ENCODE assay signal across 1 cellular context in the genomic region with DNA sequence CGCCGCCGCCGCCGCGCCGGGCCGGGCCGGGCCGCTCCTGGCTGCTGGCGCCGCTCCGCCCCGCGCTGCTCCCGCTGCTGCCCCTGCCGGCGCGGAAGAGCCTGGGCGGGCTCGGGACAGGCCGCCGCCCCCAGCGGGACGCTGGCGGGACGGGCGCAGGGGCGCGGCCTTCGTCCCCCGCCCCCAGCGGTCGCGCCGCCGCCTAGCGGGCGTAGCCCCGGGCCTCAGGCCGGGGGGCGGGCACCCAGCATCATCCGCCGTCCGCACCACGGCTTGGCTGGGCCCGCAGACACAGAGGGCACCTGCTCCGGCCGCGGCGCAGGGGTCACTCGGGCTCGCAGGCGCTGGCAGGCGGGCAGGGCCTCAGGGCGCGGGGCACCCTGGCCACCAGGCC.
A peak's percentile ranks its signal among the peaks of the same experiment; 100 is the strongest.
TF ChIP-seq lines count a peak whose summit lies in the region.

A gene (minus strand): TSS at position 107 of the 394 bp plus-strand sequence. CDS start 218 bp downstream, outside the sequence.

TF ChIP-seq in HepG2, 621 proteins besides CTCF, POLR2A, EP300 and RAD21 (continued from another document and continues in another):
- TF ChIP-seq, protein P1, sequence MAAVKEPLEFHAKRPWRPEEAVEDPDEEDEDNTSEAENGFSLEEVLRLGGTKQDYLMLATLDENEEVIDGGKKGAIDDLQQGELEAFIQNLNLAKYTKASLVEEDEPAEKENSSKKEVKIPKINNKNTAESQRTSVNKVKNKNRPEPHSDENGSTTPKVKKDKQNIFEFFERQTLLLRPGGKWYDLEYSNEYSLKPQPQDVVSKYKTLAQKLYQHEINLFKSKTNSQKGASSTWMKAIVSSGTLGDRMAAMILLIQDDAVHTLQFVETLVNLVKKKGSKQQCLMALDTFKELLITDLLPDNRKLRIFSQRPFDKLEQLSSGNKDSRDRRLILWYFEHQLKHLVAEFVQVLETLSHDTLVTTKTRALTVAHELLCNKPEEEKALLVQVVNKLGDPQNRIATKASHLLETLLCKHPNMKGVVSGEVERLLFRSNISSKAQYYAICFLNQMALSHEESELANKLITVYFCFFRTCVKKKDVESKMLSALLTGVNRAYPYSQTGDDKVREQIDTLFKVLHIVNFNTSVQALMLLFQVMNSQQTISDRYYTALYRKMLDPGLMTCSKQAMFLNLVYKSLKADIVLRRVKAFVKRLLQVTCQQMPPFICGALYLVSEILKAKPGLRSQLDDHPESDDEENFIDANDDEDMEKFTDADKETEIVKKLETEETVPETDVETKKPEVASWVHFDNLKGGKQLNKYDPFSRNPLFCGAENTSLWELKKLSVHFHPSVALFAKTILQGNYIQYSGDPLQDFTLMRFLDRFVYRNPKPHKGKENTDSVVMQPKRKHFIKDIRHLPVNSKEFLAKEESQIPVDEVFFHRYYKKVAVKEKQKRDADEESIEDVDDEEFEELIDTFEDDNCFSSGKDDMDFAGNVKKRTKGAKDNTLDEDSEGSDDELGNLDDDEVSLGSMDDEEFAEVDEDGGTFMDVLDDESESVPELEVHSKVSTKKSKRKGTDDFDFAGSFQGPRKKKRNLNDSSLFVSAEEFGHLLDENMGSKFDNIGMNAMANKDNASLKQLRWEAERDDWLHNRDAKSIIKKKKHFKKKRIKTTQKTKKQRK (IDR thresholded peaks at IDR 0.05; ENCODE audit: low read length), result no peak
- TF ChIP-seq ZNF816 (CRISPR knock-in tag; IDR thresholded peaks at IDR 0.05; ENCODE audit: borderline replicate concordance) (no peak), ZMYM2 (CRISPR knock-in tag; IDR thresholded peaks at IDR 0.05) (no peak), NFIB (CRISPR knock-in tag; IDR thresholded peaks at IDR 0.05; ENCODE audit: borderline replicate concordance) (no peak), ZNF468 (CRISPR knock-in tag; IDR thresholded peaks at IDR 0.05) (no peak), RXRA (CRISPR knock-in tag; IDR thresholded peaks at IDR 0.05) (no peak), ZNF607 (CRISPR knock-in tag; IDR thresholded peaks at IDR 0.05; ENCODE audit: borderline replicate concordance) (no peak), ZNF737 (CRISPR knock-in tag; IDR thresholded peaks at IDR 0.05; ENCODE audit: borderline replicate concordance) (no peak), ZMYM4 (CRISPR knock-in tag; IDR thresholded peaks at IDR 0.05) (peak; percentile 43), RFXANK (CRISPR knock-in tag; IDR thresholded peaks at IDR 0.05) (no peak), ZNF75D (CRISPR knock-in tag; IDR thresholded peaks at IDR 0.05; ENCODE audit: borderline replicate concordance) (no peak), ZNF550 (CRISPR knock-in tag; IDR thresholded peaks at IDR 0.05; ENCODE audit: borderline replicate concordance) (no peak), GPN1 (CRISPR knock-in tag; IDR thresholded peaks at IDR 0.05; ENCODE audit: borderline replicate concordance) (no peak), FOSL2 (CRISPR knock-in tag; IDR thresholded peaks at IDR 0.05) (no peak), ZNF34 (CRISPR knock-in tag; IDR thresholded peaks at IDR 0.05; ENCODE audit: borderline replicate concordance) (no peak), SMYD3 (CRISPR knock-in tag; IDR thresholded peaks at IDR 0.05) (no peak), HMG20B (CRISPR knock-in tag; conservative IDR thresholded peaks at IDR 0.05) (no peak), ZNF33B (CRISPR knock-in tag; IDR thresholded peaks at IDR 0.05) (no peak), ZNF543 (CRISPR knock-in tag; IDR thresholded peaks at IDR 0.05) (no peak), ARNT (IDR thresholded peaks at IDR 0.05) (no peak), MAFK (conservative IDR thresholded peaks at IDR 0.05 in 1 of 2, IDR thresholded peaks at IDR 0.05 in 1 of 2; ENCODE audit: low read length in 2 of 2) (no peak), CC2D1A (CRISPR knock-in tag; IDR thresholded peaks at IDR 0.05) (no peak), ELF4 (CRISPR knock-in tag; IDR thresholded peaks at IDR 0.05; ENCODE audit: borderline replicate concordance) (no peak), YY1 (IDR thresholded peaks at IDR 0.05; ENCODE audit: insufficient read depth, insufficient replicate concordance, low read depth, low read length) (peak; percentile 47), TAF1 (CRISPR knock-in tag; IDR thresholded peaks at IDR 0.05) (no peak; the same call in 1 of the 2 replicates), ZNF180 (CRISPR knock-in tag; IDR thresholded peaks at IDR 0.05; ENCODE audit: borderline replicate concordance, low read depth) (no peak), ZNF160 (CRISPR knock-in tag; IDR thresholded peaks at IDR 0.05) (no peak), ZNF678 (CRISPR knock-in tag; IDR thresholded peaks at IDR 0.05) (no peak; the same call in 1 of the 2 replicates), CHD2 (IDR thresholded peaks at IDR 0.05; ENCODE audit: low read depth, low read length) (no peak), SAFB2 (CRISPR knock-in tag; IDR thresholded peaks at IDR 0.05; ENCODE audit: borderline replicate concordance, low read depth) (no peak), FOSL1 (CRISPR knock-in tag; IDR thresholded peaks at IDR 0.05; ENCODE audit: borderline replicate concordance) (no peak), JUN (CRISPR knock-in tag; IDR thresholded peaks at IDR 0.05) (no peak), ZFP1 (CRISPR knock-in tag; IDR thresholded peaks at IDR 0.05) (no peak), ZFY (CRISPR knock-in tag; IDR thresholded peaks at IDR 0.05) (peak; percentile 60), JARID2 (CRISPR knock-in tag; IDR thresholded peaks at IDR 0.05; ENCODE audit: insufficient replicate concordance) (no peak), HOXD1 (CRISPR knock-in tag; IDR thresholded peaks at IDR 0.05) (no peak), ZNF672 (CRISPR knock-in tag; IDR thresholded peaks at IDR 0.05) (no peak), SOX13 (IDR thresholded peaks at IDR 0.05) (no peak), SOX13 (CRISPR knock-in tag; conservative IDR thresholded peaks at IDR 0.05 in 1 of 2, IDR thresholded peaks at IDR 0.05 in 1 of 2) (no peak), SP1 (IDR thresholded peaks at IDR 0.05) (no peak), SP1 (CRISPR knock-in tag; IDR thresholded peaks at IDR 0.05) (peak; percentile 66; the same call in 1 of the 2 replicates), TGIF2 (CRISPR knock-in tag; IDR thresholded peaks at IDR 0.05) (no peak)
- TF ChIP-seq, protein P2, sequence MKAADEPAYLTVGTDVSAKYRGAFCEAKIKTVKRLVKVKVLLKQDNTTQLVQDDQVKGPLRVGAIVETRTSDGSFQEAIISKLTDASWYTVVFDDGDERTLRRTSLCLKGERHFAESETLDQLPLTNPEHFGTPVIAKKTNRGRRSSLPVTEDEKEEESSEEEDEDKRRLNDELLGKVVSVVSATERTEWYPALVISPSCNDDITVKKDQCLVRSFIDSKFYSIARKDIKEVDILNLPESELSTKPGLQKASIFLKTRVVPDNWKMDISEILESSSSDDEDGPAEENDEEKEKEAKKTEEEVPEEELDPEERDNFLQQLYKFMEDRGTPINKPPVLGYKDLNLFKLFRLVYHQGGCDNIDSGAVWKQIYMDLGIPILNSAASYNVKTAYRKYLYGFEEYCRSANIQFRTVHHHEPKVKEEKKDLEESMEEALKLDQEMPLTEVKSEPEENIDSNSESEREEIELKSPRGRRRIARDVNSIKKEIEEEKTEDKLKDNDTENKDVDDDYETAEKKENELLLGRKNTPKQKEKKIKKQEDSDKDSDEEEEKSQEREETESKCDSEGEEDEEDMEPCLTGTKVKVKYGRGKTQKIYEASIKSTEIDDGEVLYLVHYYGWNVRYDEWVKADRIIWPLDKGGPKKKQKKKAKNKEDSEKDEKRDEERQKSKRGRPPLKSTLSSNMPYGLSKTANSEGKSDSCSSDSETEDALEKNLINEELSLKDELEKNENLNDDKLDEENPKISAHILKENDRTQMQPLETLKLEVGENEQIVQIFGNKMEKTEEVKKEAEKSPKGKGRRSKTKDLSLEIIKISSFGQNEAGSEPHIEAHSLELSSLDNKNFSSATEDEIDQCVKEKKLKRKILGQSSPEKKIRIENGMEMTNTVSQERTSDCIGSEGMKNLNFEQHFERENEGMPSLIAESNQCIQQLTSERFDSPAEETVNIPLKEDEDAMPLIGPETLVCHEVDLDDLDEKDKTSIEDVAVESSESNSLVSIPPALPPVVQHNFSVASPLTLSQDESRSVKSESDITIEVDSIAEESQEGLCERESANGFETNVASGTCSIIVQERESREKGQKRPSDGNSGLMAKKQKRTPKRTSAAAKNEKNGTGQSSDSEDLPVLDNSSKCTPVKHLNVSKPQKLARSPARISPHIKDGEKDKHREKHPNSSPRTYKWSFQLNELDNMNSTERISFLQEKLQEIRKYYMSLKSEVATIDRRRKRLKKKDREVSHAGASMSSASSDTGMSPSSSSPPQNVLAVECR (CRISPR knock-in tag; IDR thresholded peaks at IDR 0.05; ENCODE audit: borderline replicate concordance), result peak; percentile 23; the same call in 1 of the 2 replicates
- TF ChIP-seq, protein P3, sequence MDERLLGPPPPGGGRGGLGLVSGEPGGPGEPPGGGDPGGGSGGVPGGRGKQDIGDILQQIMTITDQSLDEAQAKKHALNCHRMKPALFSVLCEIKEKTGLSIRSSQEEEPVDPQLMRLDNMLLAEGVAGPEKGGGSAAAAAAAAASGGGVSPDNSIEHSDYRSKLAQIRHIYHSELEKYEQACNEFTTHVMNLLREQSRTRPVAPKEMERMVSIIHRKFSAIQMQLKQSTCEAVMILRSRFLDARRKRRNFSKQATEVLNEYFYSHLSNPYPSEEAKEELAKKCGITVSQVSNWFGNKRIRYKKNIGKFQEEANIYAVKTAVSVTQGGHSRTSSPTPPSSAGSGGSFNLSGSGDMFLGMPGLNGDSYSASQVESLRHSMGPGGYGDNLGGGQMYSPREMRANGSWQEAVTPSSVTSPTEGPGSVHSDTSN (CRISPR knock-in tag; IDR thresholded peaks at IDR 0.05), result no peak
- TF ChIP-seq, protein P4, sequence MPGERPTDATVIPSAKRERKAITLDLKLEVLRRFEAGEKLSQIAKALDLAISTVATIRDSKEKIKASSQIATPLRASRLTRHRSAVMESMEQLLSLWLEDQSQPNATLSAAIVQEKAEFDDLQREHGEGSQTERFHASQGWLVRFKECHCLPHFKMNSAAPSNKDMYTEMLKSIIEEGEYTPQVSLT (CRISPR knock-in tag; IDR thresholded peaks at IDR 0.05; ENCODE audit: borderline replicate concordance, low read depth), result no peak
- TF ChIP-seq, protein P5, sequence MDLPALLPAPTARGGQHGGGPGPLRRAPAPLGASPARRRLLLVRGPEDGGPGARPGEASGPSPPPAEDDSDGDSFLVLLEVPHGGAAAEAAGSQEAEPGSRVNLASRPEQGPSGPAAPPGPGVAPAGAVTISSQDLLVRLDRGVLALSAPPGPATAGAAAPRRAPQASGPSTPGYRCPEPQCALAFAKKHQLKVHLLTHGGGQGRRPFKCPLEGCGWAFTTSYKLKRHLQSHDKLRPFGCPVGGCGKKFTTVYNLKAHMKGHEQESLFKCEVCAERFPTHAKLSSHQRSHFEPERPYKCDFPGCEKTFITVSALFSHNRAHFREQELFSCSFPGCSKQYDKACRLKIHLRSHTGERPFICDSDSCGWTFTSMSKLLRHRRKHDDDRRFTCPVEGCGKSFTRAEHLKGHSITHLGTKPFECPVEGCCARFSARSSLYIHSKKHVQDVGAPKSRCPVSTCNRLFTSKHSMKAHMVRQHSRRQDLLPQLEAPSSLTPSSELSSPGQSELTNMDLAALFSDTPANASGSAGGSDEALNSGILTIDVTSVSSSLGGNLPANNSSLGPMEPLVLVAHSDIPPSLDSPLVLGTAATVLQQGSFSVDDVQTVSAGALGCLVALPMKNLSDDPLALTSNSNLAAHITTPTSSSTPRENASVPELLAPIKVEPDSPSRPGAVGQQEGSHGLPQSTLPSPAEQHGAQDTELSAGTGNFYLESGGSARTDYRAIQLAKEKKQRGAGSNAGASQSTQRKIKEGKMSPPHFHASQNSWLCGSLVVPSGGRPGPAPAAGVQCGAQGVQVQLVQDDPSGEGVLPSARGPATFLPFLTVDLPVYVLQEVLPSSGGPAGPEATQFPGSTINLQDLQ (CRISPR knock-in tag; IDR thresholded peaks at IDR 0.05), result no peak
- TF ChIP-seq, protein P6, sequence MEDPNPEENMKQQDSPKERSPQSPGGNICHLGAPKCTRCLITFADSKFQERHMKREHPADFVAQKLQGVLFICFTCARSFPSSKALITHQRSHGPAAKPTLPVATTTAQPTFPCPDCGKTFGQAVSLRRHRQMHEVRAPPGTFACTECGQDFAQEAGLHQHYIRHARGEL (CRISPR knock-in tag; IDR thresholded peaks at IDR 0.05), result no peak
- TF ChIP-seq, protein P7, sequence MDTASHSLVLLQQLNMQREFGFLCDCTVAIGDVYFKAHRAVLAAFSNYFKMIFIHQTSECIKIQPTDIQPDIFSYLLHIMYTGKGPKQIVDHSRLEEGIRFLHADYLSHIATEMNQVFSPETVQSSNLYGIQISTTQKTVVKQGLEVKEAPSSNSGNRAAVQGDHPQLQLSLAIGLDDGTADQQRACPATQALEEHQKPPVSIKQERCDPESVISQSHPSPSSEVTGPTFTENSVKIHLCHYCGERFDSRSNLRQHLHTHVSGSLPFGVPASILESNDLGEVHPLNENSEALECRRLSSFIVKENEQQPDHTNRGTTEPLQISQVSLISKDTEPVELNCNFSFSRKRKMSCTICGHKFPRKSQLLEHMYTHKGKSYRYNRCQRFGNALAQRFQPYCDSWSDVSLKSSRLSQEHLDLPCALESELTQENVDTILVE (CRISPR knock-in tag; IDR thresholded peaks at IDR 0.05), result no peak
- TF ChIP-seq, protein P8, sequence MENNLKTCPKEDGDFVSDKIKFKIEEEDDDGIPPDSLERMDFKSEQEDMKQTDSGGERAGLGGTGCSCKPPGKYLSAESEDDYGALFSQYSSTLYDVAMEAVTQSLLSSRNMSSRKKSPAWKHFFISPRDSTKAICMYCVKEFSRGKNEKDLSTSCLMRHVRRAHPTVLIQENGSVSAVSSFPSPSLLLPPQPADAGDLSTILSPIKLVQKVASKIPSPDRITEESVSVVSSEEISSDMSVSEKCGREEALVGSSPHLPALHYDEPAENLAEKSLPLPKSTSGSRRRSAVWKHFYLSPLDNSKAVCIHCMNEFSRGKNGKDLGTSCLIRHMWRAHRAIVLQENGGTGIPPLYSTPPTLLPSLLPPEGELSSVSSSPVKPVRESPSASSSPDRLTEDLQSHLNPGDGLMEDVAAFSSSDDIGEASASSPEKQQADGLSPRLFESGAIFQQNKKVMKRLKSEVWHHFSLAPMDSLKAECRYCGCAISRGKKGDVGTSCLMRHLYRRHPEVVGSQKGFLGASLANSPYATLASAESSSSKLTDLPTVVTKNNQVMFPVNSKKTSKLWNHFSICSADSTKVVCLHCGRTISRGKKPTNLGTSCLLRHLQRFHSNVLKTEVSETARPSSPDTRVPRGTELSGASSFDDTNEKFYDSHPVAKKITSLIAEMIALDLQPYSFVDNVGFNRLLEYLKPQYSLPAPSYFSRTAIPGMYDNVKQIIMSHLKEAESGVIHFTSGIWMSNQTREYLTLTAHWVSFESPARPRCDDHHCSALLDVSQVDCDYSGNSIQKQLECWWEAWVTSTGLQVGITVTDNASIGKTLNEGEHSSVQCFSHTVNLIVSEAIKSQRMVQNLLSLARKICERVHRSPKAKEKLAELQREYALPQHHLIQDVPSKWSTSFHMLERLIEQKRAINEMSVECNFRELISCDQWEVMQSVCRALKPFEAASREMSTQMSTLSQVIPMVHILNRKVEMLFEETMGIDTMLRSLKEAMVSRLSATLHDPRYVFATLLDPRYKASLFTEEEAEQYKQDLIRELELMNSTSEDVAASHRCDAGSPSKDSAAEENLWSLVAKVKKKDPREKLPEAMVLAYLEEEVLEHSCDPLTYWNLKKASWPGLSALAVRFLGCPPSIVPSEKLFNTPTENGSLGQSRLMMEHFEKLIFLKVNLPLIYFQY (CRISPR knock-in tag; IDR thresholded peaks at IDR 0.05; ENCODE audit: borderline replicate concordance), result peak; percentile 18; the same call in 1 of the 2 replicates
